8 cellular contexts compared by ENCODE assay signal in the genomic region with DNA sequence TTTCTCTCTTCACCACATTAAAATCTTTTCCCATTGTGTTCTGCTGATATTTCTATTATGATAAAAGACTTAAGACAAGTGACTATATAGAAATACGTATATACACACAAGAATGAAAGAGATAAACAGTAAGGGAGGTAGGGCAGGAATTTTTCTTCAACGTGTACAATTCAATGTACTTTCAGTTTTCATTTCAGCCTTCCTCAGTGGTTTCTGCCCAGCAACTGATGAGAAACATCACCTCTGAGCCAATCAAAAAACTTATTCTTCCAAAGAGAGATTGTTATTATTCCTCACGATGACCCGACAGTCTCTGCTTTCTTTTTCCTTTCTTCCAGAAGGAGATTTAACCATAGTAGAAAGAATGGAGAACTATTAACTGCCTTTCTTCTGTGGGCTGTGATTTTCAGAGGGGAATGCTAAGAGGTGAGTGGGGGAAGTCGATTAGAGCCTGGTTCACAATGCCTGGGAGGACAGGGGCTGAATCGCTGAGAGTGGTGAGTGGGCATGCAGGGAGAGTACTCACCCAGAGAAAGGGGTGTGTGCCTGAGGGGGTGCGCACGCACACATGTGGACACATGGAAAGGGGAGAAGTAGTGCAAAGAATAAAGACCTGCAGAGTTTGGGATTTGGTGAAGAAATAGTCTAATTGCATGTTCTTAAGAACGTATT. TPM values are rescaled to one million over a fixed set of nuclear protein-coding genes. Genes with fewer than 3 reads are reported as not detected.
DNase-seq lines count a peak whose midpoint lies in the region; ATAC-seq and TF ChIP-seq lines count a peak whose summit lies in the region.

A gene (plus strand): TSS at position 289 of the 672 bp plus-strand sequence. CDS start 3,289 bp downstream, outside the sequence.

- no peaks in the 10 kb centered on the region for H3K36me3 ChIP-seq in urinary bladder (ENCODE audit: insufficient read depth)

- no peaks in the 10 kb centered on the region for H3K9me3 Mint-ChIP-seq in progenitor cell of endocrine pancreas (ENCODE audit: low read depth)

- WGBS in urinary bladder, result under 1% methylated on average over 9 of the region's 9 CpGs

- peak within 1 kb of the TSS; percentile 87 for H3K4me3 Mint-ChIP-seq in progenitor cell of endocrine pancreas (ENCODE audit: low read depth)

- intact Hi-C loops in T-helper 1 cell treated with Interleukin-12 subunit alpha and Interleukin-12 subunit beta and Interleukin-4 antibody, amounts not matched to agents 30 ng/mL and 1 ng/mL, for 36 hours (cut with micrococcal nuclease), result loop anchor here (1.0 to 5.0 kb wide), 11 partner anchors 19 to 1470 kb away; a partner anchor contains a TSS
- intact Hi-C loops in left cardiac atrium (cut with DNase I), result no loop called here

- TF ChIP-seq CTCF in GM12875 (IDR thresholded peaks at IDR 0.05; ENCODE audit: borderline replicate concordance, insufficient read depth, low read depth, low read length) (no peak), progenitor cell of endocrine pancreas (IDR thresholded peaks at IDR 0.05; ENCODE audit: unreplicated experiment) (no peak)

- peaks cover 10% of the 10 kb centered on the region for H3K4me1 Mint-ChIP-seq in progenitor cell of endocrine pancreas (ENCODE audit: low read depth)

- DNase-seq in NCI-H1092 treated with DMSO at 0.1 percent for 48 hours (lab: John Stamatoyannopoulos, UW) (peak; percentile 85), amygdala (lab: John Stamatoyannopoulos, UW) (peak in 45 of 56 donors; percentile 1 to 77 (median 24)), left cardiac atrium (peak; percentile 70), progenitor cell of endocrine pancreas (ENCODE audit: low spot score, unreplicated experiment) (no peak)

- ATAC-seq in HG02610 (IDR thresholded peaks at IDR 0.05; ENCODE audit: unreplicated experiment) (peak; percentile 86), left cardiac atrium (peak; percentile 95 to 97)

- H3K4me1 ChIP-seq in urinary bladder (ENCODE audit: insufficient read depth), result no peaks in the 10 kb centered on the region

- no peaks in the 10 kb centered on the region for H3K27me3 Mint-ChIP-seq in progenitor cell of endocrine pancreas

- peaks cover 4% of the 10 kb centered on the region for H3K36me3 Mint-ChIP-seq in progenitor cell of endocrine pancreas (ENCODE audit: insufficient read depth)

- H3K27ac ChIP-seq in urinary bladder (ENCODE audit: low read depth), result peak within 1 kb of the TSS; percentile 81

- H3K4me3 ChIP-seq in GM12875 (ENCODE audit: low read depth, low read length), result peak within 1 kb of the TSS; percentile 52
- peak within 1 kb of the TSS; percentile 63 for H3K4me3 ChIP-seq in urinary bladder (ENCODE audit: low read depth, low read length)

- H3K27ac Mint-ChIP-seq in progenitor cell of endocrine pancreas, result peak within 1 kb of the TSS; percentile 95

RNA-seq across cellular contexts. Expression of the gene that starts here (rescaled TPM):
- total RNA-seq in T-helper 1 cell treated with Interleukin-12 subunit alpha and Interleukin-12 subunit beta and Interleukin-4 antibody, amounts not matched to agents 30 ng/mL and 1 ng/mL, for 36 hours, result 100.0 and 101 TPM in 2 replicates
- total RNA-seq in left cardiac atrium, result 10 to 100 TPM in 1 of 2 donors, 1 to 10 TPM in 1; 5.7 to 12.4 TPM
- total RNA-seq in progenitor cell of endocrine pancreas, result 9.6 and 10.5 TPM in 2 replicates
- 39.8 TPM for total RNA-seq in urinary bladder
- polyA plus RNA-seq in urinary bladder, result 13.3 TPM
